ENCODE assay signal across 20 cellular contexts in genomic region chr7:118793552-118793951, GRCh38.
"Had no signal": no experiment of that assay in that cellular context is flagged by ENCODE, and none has a peak within 500 bp of the region (broad histone marks: within the 10 kb centered on the region; RNA-seq: fewer than 3 reads in every experiment).

No MANE protein-coding gene starts in this region.

- H3K36me3 ChIP-seq: heart right ventricle, left lung, upper lobe of left lung had no signal

- H3K9me3 ChIP-seq: left lung, upper lobe of left lung had no signal

- H3K27me3 Mint-ChIP-seq: activated CD4-positive, alpha-beta memory T cell treated with anti-CD3 and anti-CD28 coated beads, Interleukin-2, amount 10 ng/mL, durations not matched to agents 7 days and 5 days; activated CD4-positive, alpha-beta T cell treated with anti-CD3 and anti-CD28 coated beads, Interleukin-2, amount 10 ng/mL, durations not matched to agents 24 days and 14 days; naive B cell had no signal

- DNase-seq: activated CD4-positive, alpha-beta memory T cell treated with anti-CD3 and anti-CD28 coated beads, Interleukin-2, amount 10 ng/mL, durations not matched to agents 7 days and 5 days; activated CD4-positive, alpha-beta T cell treated with anti-CD3 and anti-CD28 coated beads, Interleukin-2, amount 10 ng/mL, durations not matched to agents 24 days and 14 days; activated effector memory CD4-positive, alpha-beta T cell treated with Interleukin-2 at 50 U/mL for 16 hours; activated naive CD4-positive, alpha-beta T cell treated with anti-CD3 and anti-CD28 coated beads for 36 hours; activated T-cell treated with anti-CD3 and anti-CD28 coated beads, Interleukin-2, amount 50 U/mL, for 72 hours; cerebellar nuclear complex; heart right ventricle; naive B cell; nucleus accumbens; retina; stimulated activated CD4-positive, alpha-beta T cell treated with anti-CD3 and anti-CD28 coated beads, Interleukin-4, amount 100 ng/mL, for 24 hours; stimulated activated naive CD4-positive, alpha-beta T cell treated with Interleukin-2 at 50 U/mL for 16 hours; T1000; upper lobe of left lung had no signal

- H3K9me3 Mint-ChIP-seq: activated CD4-positive, alpha-beta T cell treated with anti-CD3 and anti-CD28 coated beads, Interleukin-2, amount 10 ng/mL, durations not matched to agents 24 days and 14 days; T-helper 1 cell treated with Interleukin-12 subunit alpha and Interleukin-12 subunit beta and Interleukin-4 antibody, amounts not matched to agents 30 μg/mL and 1 μg/mL, for 36 hours had no signal

- H3K4me1 Mint-ChIP-seq: activated CD4-positive, alpha-beta memory T cell treated with anti-CD3 and anti-CD28 coated beads, Interleukin-2, amount 10 ng/mL, durations not matched to agents 7 days and 5 days; activated CD4-positive, alpha-beta T cell treated with anti-CD3 and anti-CD28 coated beads, Interleukin-2, amount 10 ng/mL, durations not matched to agents 24 days and 14 days; naive B cell had no signal

- H3K4me3 Mint-ChIP-seq: activated CD4-positive, alpha-beta memory T cell treated with anti-CD3 and anti-CD28 coated beads, Interleukin-2, amount 10 ng/mL, durations not matched to agents 7 days and 5 days; activated CD4-positive, alpha-beta T cell treated with anti-CD3 and anti-CD28 coated beads, Interleukin-2, amount 10 ng/mL, durations not matched to agents 24 days and 14 days; activated naive CD4-positive, alpha-beta T cell treated with anti-CD3 and anti-CD28 coated beads for 36 hours; activated T-cell treated with anti-CD3 and anti-CD28 coated beads, Interleukin-2, amount 50 U/mL, for 72 hours; naive B cell; T-helper 1 cell treated with Interleukin-12 subunit alpha and Interleukin-12 subunit beta and Interleukin-4 antibody, amounts not matched to agents 30 μg/mL and 1 μg/mL, for 36 hours had no signal

- FAIRE-seq: kidney had no signal

- H3K4me1 ChIP-seq: heart right ventricle, left lung, upper lobe of left lung had no signal

- H3K36me3 Mint-ChIP-seq: naive B cell had no signal

- H3K27ac ChIP-seq: coronary artery, epithelial cell of prostate, heart right ventricle, left lung, upper lobe of left lung had no signal

- H3K27ac Mint-ChIP-seq: activated CD4-positive, alpha-beta memory T cell treated with anti-CD3 and anti-CD28 coated beads, Interleukin-2, amount 10 ng/mL, durations not matched to agents 7 days and 5 days; activated CD4-positive, alpha-beta T cell treated with anti-CD3 and anti-CD28 coated beads, Interleukin-2, amount 10 ng/mL, durations not matched to agents 24 days and 14 days; activated naive CD4-positive, alpha-beta T cell treated with anti-CD3 and anti-CD28 coated beads for 36 hours; activated T-cell treated with anti-CD3 and anti-CD28 coated beads, Interleukin-2, amount 50 U/mL, for 72 hours; naive B cell; T-helper 1 cell treated with Interleukin-12 subunit alpha and Interleukin-12 subunit beta and Interleukin-4 antibody, amounts not matched to agents 30 μg/mL and 1 μg/mL, for 36 hours had no signal

- H3K27me3 ChIP-seq: heart right ventricle, left lung, upper lobe of left lung had no signal

- ATAC-seq: activated T-cell treated with anti-CD3 and anti-CD28 coated beads, Interleukin-2, amount 50 U/mL, for 72 hours; heart right ventricle; left lung had no signal

- H3K4me3 ChIP-seq: coronary artery, heart right ventricle, left lung, lung, upper lobe of left lung had no signal
